In genomic region chr6:5995705-5996686, GRCh38 we compare ENCODE assay signal across 8 cellular contexts. TPM values are rescaled to one million over a fixed set of nuclear protein-coding genes. Genes with fewer than 3 reads are reported as not detected.
DNase-seq lines count a peak whose midpoint lies in the region; ATAC-seq and TF ChIP-seq lines count a peak whose summit lies in the region.

No MANE protein-coding gene starts in this region.

- peak overlapping the region; percentile 94 for H3K9ac ChIP-seq in GM23248

- TF ChIP-seq POLR2A in thyroid gland (IDR thresholded peaks at IDR 0.05) = no peak

- TF ChIP-seq CTCF in RWPE1 (conservative IDR thresholded peaks at IDR 0.05; ENCODE audit: low read depth) (0 out of 2 replicates have a peak, but pooled peaks have one; percentile 16), dorsolateral prefrontal cortex (IDR thresholded peaks at IDR 0.05 in 54 of 56, conservative IDR thresholded peaks at IDR 0.05 in 2 of 56; ENCODE audit: low read depth in 1 of 56, partially characterized antibody in 56 of 56) (peak in 26 of 56 donors; percentile 2 to 36 (median 20)), lung (IDR thresholded peaks at IDR 0.05; ENCODE audit: control extremely low read depth, extremely low read depth) (no peak), thyroid gland (IDR thresholded peaks at IDR 0.05) (peak in 1 of 6 experiments; percentile 12)

- H3K9me2 ChIP-seq in GM23248 (ENCODE audit: insufficient read depth) = no peaks in the 10 kb centered on the region

- H3K9me3 ChIP-seq in GM23248 (ENCODE audit: low read depth) = no peaks in the 10 kb centered on the region
- H3K9me3 ChIP-seq in lung (ENCODE audit: control insufficient read depth in 2 of 2, insufficient read depth in 1 of 2, low read length in 1 of 2) = peaks cover 0 to 11% of the 10 kb centered on the region in 2 donors
- H3K9me3 ChIP-seq in thyroid gland = no peaks in the 10 kb centered on the region

- H3K4me1 ChIP-seq in GM23248 (ENCODE audit: insufficient read depth) (peaks cover 23% of the 10 kb centered on the region), lung (ENCODE audit: control insufficient read depth in 2 of 2, insufficient read depth in 2 of 2, low read length in 2 of 2) (peaks cover 5 to 14% of the 10 kb centered on the region in 2 donors), thyroid gland (peaks cover 23 to 43% of the 10 kb centered on the region in 2 donors)

- no peaks in the 10 kb centered on the region for H4K20me1 ChIP-seq in GM23248 (ENCODE audit: insufficient read depth)

- peak; percentile 60 for ATAC-seq in lung (ENCODE audit: insufficient read depth, low FRiP score)
- no peak for ATAC-seq in GM19467 (IDR thresholded peaks at IDR 0.05; ENCODE audit: unreplicated experiment)
- ATAC-seq in GM18519 (IDR thresholded peaks at IDR 0.05; ENCODE audit: low FRiP score, unreplicated experiment) = no peak

- H3K27ac ChIP-seq in GM23248 (peak overlapping the region; percentile 87), RWPE1 (no peak overlapping the region), dorsolateral prefrontal cortex (peak overlapping the region in 56 of 59 donors; percentile 10 to 96 (median 75)), lung (ENCODE audit: low read depth in 1 of 2, low read length in 1 of 2) (peak overlapping the region; percentile 67 to 78), thyroid gland (peak overlapping the region in 1 of 3 donors; percentile 38)

- peaks cover 22% of the 10 kb centered on the region for H3F3A ChIP-seq in GM23248 (ENCODE audit: insufficient read depth)

- intact Hi-C loops in dorsolateral prefrontal cortex (cut with DNase I) = loop anchor here in 1 of 2 donors (5.0 kb wide), 1 partner anchor 234 kb away; no protein-coding TSS in a partner anchor
- intact Hi-C loops in thyroid gland (cut with DNase I) = no loop called here

- WGBS in GM23248 (ENCODE audit: low coverage in 1 of 2, low lambda C conversion rate in 2 of 2, missing lambda C conversion rate in 2 of 2), 2 experiments = 8 to 9% methylated on average over 43 to 47 of the region's 50 CpGs
- WGBS in lung, 2 donors = 6 to 8% methylated on average over 48 to 50 of the region's 50 CpGs
- 5 to 8% methylated on average over 43 to 50 of the region's 50 CpGs for WGBS in thyroid gland, 2 donors

- H3K27me3 ChIP-seq in GM23248 (replicated peaks; ENCODE audit: insufficient read depth) (no peaks in the 10 kb centered on the region), dorsolateral prefrontal cortex (peaks cover 4 to 87% (median 66%) of the 10 kb centered on the region in 45 donors), lung (ENCODE audit: control insufficient read depth, insufficient read depth) (no peaks in the 10 kb centered on the region), thyroid gland (peaks cover 64% of the 10 kb centered on the region)

- H2AFZ ChIP-seq in GM23248 = peak overlapping the region; percentile 91

- peaks cover 32% of the 10 kb centered on the region for H3K79me2 ChIP-seq in GM23248 (ENCODE audit: insufficient read depth)

- H3K4me3 ChIP-seq in GM23248 (peak overlapping the region; percentile 99), dorsolateral prefrontal cortex (peak overlapping the region; percentile 26 to 77 (median 58)), lung (peak overlapping the region; percentile 14), thyroid gland (replicated peaks in 1 of 3) (peak overlapping the region in 2 of 3 donors; percentile 22 to 30)

- peak overlapping the region; percentile 93 for H3K4me2 ChIP-seq in GM23248 (ENCODE audit: unreplicated experiment)

- POLR2A ChIA-PET in RWPE1 (lab: Yijun Ruan, JAX; ENCODE audit: low non-redundant PET) = no interaction called here

- CTCF ChIA-PET in RWPE1 (lab: Yijun Ruan, JAX) = interaction anchor here (0.8 kb wide), 1 partner anchor 1121 kb away, joined by 5 read pairs; no protein-coding TSS in a partner anchor

- H3K36me3 ChIP-seq in GM23248 (ENCODE audit: low read depth) (no peaks in the 10 kb centered on the region), lung (ENCODE audit: control insufficient read depth in 2 of 2, insufficient read depth in 2 of 2, low read length in 2 of 2) (no peaks in the 10 kb centered on the region), thyroid gland (no peaks in the 10 kb centered on the region)

- DNase-seq in ACHN (peak; percentile 86), GM23248 (peak; percentile 92), RWPE1 (ENCODE audit: low spot score) (peak; percentile 59), dorsolateral prefrontal cortex (peak in 6 of 10 donors; percentile 50 to 84 (median 64)), lung (ENCODE audit: low spot score) (peak; percentile 59), thyroid gland (peak; percentile 28 to 33)

- in situ Hi-C loops in ACHN (cut with HindIII; ENCODE audit: low pct_ligation_motif_present, low pct_unique_long_range_greater_than_20kb, low sequenced_read_pairs) = no loop called here
- in situ Hi-C loops in GM23248 (cut with MboI) = loop anchor here (10.0 kb wide), 1 partner anchor 531 kb away; no protein-coding TSS in a partner anchor

RNA-seq across cellular contexts. Expression of gene NRN1, which starts 10.7 kb away (rescaled TPM):
- 78.5 and 94.6 TPM in 2 replicates for total RNA-seq in GM23248 (2014; rRNA removed; shearing (Covaris generic))
- 50.5 and 51.8 TPM in 2 replicates for polyA plus RNA-seq in GM23248 (2016; fragmentation: Nextera tagmentation; extraction: Ambion mirVana)
- total RNA-seq in dorsolateral prefrontal cortex = 100 to 1,000 TPM in 97 of 120 experiments, 10 to 100 TPM in 23; 39.8 to 250 (median 142) TPM
- 10 to 100 TPM in 1 of 2 donors, 1 to 10 TPM in 1; 9.4 to 10.8 TPM for total RNA-seq in lung
- polyA plus RNA-seq in lung = 10 to 100 TPM in 1 of 2 donors, 1 to 10 TPM in 1; 8.4 to 12.1 TPM
- 10 to 100 TPM in 1 of 4 donors, 1 to 10 TPM in 3; 1.1 to 10.3 (median 6.2) TPM for total RNA-seq in thyroid gland

Comparison
In these comparisons a context has a peak if more than half of its experiments do, and no peak if none do; other contexts are left out.
1. DNase-seq: peak in every context shown above with its lines; median percentile 92 in GM23248; 86 in ACHN; 64 in dorsolateral prefrontal cortex; 59 in RWPE1; 59 in lung; 30 in thyroid gland.
2. H3K4me3 ChIP-seq: peak in every context shown above with its lines; median percentile 99 in GM23248; 58 in dorsolateral prefrontal cortex; 26 in thyroid gland; 14 in lung.